ENCODE assay signal across 1 cellular context in the genomic region with DNA sequence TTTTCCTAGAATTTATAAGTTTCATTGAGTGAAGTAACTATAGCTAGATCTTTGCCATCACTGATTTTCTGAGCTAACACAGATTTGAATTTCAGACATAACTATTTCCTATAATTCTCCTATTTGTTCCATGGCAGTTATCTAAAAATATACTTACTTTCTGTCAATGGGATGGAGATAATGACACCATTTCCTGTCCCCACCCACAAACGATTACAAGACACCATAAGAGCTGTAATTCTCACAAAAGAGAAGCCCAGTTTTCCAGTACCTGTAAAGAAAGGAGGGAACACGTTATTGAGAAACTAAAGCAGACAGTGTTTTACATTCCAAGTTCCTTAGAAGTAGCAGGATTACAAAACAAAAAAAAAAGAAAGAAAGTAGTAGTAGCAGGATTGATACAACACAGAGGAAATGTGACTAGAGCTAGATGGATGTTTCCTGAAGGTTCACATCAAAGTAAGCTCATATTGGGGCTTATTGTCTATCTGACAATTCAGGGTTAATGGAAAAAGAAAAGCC.
TF ChIP-seq lines count a peak whose summit lies in the region.

No MANE protein-coding gene starts in this region.

TF ChIP-seq in K562, 482 proteins besides CTCF, POLR2A, EP300 and RAD21:
- peak; percentile 48; the same call in 1 of the 2 replicates for TF ChIP-seq GABPA (tag; conservative IDR thresholded peaks at IDR 0.05; ENCODE audit: low read depth)
- peak; percentile 3 for TF ChIP-seq MEIS2 (IDR thresholded peaks at IDR 0.05; ENCODE audit: partially characterized antibody)
- no peak for TF ChIP-seq MTA3 (IDR thresholded peaks at IDR 0.05; ENCODE audit: borderline replicate concordance)
- TF ChIP-seq ZNF584 (CRISPR knock-in tag; IDR thresholded peaks at IDR 0.05; ENCODE audit: low read depth): 0 out of 2 replicates have a peak, but pooled peaks have one; percentile 48
